In genomic region chr16:2771496-2772402, GRCh38 we compare ENCODE assay signal across 1 cellular context.
TF ChIP-seq lines count a peak whose summit lies in the region.

No MANE protein-coding gene starts in this region.

TF ChIP-seq in HCT116, 20 proteins besides CTCF, POLR2A, EP300 and RAD21:
- TF ChIP-seq ELF1 (IDR thresholded peaks at IDR 0.05; ENCODE audit: borderline replicate concordance, low read depth) (no peak), POLR2AphosphoS5 (IDR thresholded peaks at IDR 0.05; ENCODE audit: low read depth, low read length) (peak; percentile 27)
